ENCODE assay signal across 22 cellular contexts in the genomic region with DNA sequence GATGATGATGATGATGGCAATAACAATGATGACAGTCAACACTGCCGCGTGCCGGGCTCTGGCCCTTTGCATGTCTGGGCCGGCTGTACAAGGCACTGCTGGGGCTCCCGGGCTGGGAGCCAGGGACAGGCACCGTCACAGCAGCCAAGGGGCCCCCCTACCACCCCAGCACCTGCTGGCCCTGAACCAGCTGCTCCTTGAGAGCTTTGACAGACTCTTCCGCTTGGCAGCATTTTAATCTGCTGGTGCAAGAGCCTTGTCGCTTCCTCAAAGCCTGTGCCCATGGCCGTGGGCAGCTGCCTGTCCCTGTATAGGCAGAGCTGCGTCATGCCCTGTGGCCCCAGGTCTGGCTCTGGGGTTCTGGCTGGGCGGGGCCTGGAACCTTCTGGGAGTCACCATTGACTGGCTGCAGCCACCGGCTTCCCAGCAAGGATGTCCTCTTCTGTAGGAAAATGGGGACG. TPM values are rescaled to one million over a fixed set of nuclear protein-coding genes. Genes with fewer than 3 reads are reported as not detected.
DNase-seq lines count a peak whose midpoint lies in the region; ATAC-seq, FAIRE-seq and TF ChIP-seq lines count a peak whose summit lies in the region.
"Had no signal": no experiment of that assay in that cellular context is flagged by ENCODE, and none has a peak within 500 bp of the region (broad histone marks: within the 10 kb centered on the region; RNA-seq: fewer than 3 reads in every experiment).

No MANE protein-coding gene starts in this region.

- no peak for FAIRE-seq in H1 (lab: Jason Lieb, UNC)
- FAIRE-seq: A549, H54, K562 had no signal

- H3K79me1 ChIP-seq in H1 (ENCODE audit: low read depth, low read length) = no peaks in the 10 kb centered on the region

- H3K18ac ChIP-seq in H1 (ENCODE audit: extremely low read depth, low read length) = no peak overlapping the region

- TF ChIP-seq CTCF in H1 (IDR thresholded peaks at IDR 0.05; ENCODE audit: control extremely low read depth in 1 of 3, insufficient read depth in 1 of 3, low read depth in 1 of 3, low read length in 3 of 3) (no peak), prostate gland (IDR thresholded peaks at IDR 0.05) (no peak)

- H2AK5ac ChIP-seq in H1 (ENCODE audit: low read depth, low read length) = no peak overlapping the region

- CTCF ChIA-PET in H1 (lab: Charles Lee; ENCODE audit: partially characterized antibody) = interaction anchor here (1.5 to 2.6 kb wide), 5 partner anchors 8 to 180 kb away, joined by 3 to 22 read pairs (median 19); no protein-coding TSS in a partner anchor

- no peak overlapping the region for H3K9ac ChIP-seq in H1 (replicated peaks in 1 of 4; ENCODE audit: extremely low read depth in 1 of 4, low read depth in 3 of 4, low read length in 3 of 4)

- TF ChIP-seq POLR2A in H1 (IDR thresholded peaks at IDR 0.05; ENCODE audit: control extremely low read depth in 1 of 2, low read depth in 2 of 2, low read length in 2 of 2) = no peak
- no peak for TF ChIP-seq POLR2A in prostate gland (IDR thresholded peaks at IDR 0.05)

- no peak overlapping the region for H4K5ac ChIP-seq in H1 (ENCODE audit: insufficient read length, low read depth, low read length)

- H3K4me1 ChIP-seq in H1 (replicated peaks in 1 of 4; ENCODE audit: control insufficient read depth in 3 of 4, insufficient read depth in 4 of 4, low read length in 3 of 4) = no peaks in the 10 kb centered on the region
- peaks cover 14% of the 10 kb centered on the region for H3K4me1 ChIP-seq in prostate gland (replicated peaks)
- H3K4me1 ChIP-seq: ascending aorta, SJSA1 had no signal

- no peak overlapping the region for H3K4ac ChIP-seq in H1 (replicated peaks; ENCODE audit: insufficient read length, low read depth, low read length)

- H2BK120ac ChIP-seq in H1 (replicated peaks; ENCODE audit: low read depth, low read length) = no peak overlapping the region

- no peak overlapping the region; the same call in 1 of the 2 replicates for H2BK15ac ChIP-seq in H1 (ENCODE audit: low read length)

- no peak overlapping the region for H4K91ac ChIP-seq in H1 (replicated peaks; ENCODE audit: insufficient read length, low read length)

- WGBS in H1 (ENCODE audit: extremely low coverage in 1 of 2, insufficient coverage in 1 of 2, insufficient read length in 1 of 2, insufficient replicate concordance in 2 of 2, low coverage in 1 of 2, low lambda C conversion rate in 2 of 2, missing lambda C conversion rate in 1 of 2), 2 experiments = 94% methylated on average over 13 of the region's 13 CpGs; no CpG with 5 or more reads in 1 of the 2 experiments
- 23% methylated on average over 13 of the region's 13 CpGs for WGBS in prostate gland

- no peak for ATAC-seq in HG03097 (IDR thresholded peaks at IDR 0.05; ENCODE audit: low FRiP score, unreplicated experiment)
- ATAC-seq: A549, K562, left lobe of liver had no signal

- no peaks in the 10 kb centered on the region for H4K20me1 ChIP-seq in H1 (replicated peaks in 1 of 2; ENCODE audit: control insufficient read depth in 1 of 2, insufficient read depth in 2 of 2, low read length in 2 of 2)

- H4K8ac ChIP-seq in H1 (ENCODE audit: extremely low read depth, insufficient read depth, low read length) = no peak overlapping the region

- no peak for TF ChIP-seq RAD21 in H1 (IDR thresholded peaks at IDR 0.05 in 1 of 2, conservative IDR thresholded peaks at IDR 0.05 in 1 of 2; ENCODE audit: low read depth in 2 of 2, low read length in 2 of 2)

- no peak overlapping the region for H2AFZ ChIP-seq in H1 (ENCODE audit: low read length)
- H2AFZ ChIP-seq: hepatocyte had no signal

- no peaks in the 10 kb centered on the region for H3K79me2 ChIP-seq in H1 (ENCODE audit: control insufficient read depth in 1 of 2, insufficient read depth in 2 of 2, low read length in 2 of 2)
- H3K79me2 ChIP-seq: hepatocyte had no signal

- TF ChIP-seq EP300 in H1 (IDR thresholded peaks at IDR 0.05; ENCODE audit: borderline replicate concordance in 1 of 2, low read depth in 2 of 2, low read length in 2 of 2) = no peak

- H3K4me3 ChIP-seq in H1 (ENCODE audit: extremely low read depth in 1 of 4, insufficient read depth in 2 of 4, low read depth in 3 of 4, low read length in 4 of 4) (no peak overlapping the region), prostate gland (no peak overlapping the region)
- H3K4me3 ChIP-seq: A549, ascending aorta, esophagus squamous epithelium, hepatocyte, K562, SJSA1, skin epidermis had no signal

- no peak overlapping the region for H3K4me2 ChIP-seq in H1 (ENCODE audit: insufficient read depth in 1 of 2, low read depth in 2 of 2, low read length in 2 of 2)
- H3K4me2 ChIP-seq: A549, hepatocyte had no signal

- intact Hi-C loops in prostate gland (cut with DNase I) = no loop called here

- H2BK5ac ChIP-seq in H1 (ENCODE audit: low read depth, low read length) = no peak overlapping the region

- no peak overlapping the region for H3K14ac ChIP-seq in H1 (ENCODE audit: insufficient read length)

- no peak overlapping the region for H3K23ac ChIP-seq in H1 (ENCODE audit: insufficient read length)

- no peak overlapping the region for H3K56ac ChIP-seq in H1 (replicated peaks; ENCODE audit: insufficient read length, low read depth, low read length)

- H2BK20ac ChIP-seq in H1 (ENCODE audit: low read length) = 0 out of 2 replicates have a peak overlapping the region, but pooled peaks have one; percentile 32

- H3K27ac ChIP-seq in H1 (ENCODE audit: low read depth, low read length) = no peak overlapping the region
- no peak overlapping the region for H3K27ac ChIP-seq in prostate gland
- H3K27ac ChIP-seq: ascending aorta, esophagus squamous epithelium, hepatocyte, SJSA1, skin epidermis had no signal

- no peak overlapping the region for H2BK12ac ChIP-seq in H1 (ENCODE audit: low read depth, low read length)

- POLR2A ChIA-PET in H1 (lab: Charles Lee; ENCODE audit: partially characterized antibody) = no interaction called here

- DNase-seq in NCI-H2196 (lab: John Stamatoyannopoulos, UW; ENCODE audit: unreplicated experiment) = peak; percentile 6
- no peak for DNase-seq in NCI-H2196 treated with DMSO at 0.1 percent for 48 hours (lab: John Stamatoyannopoulos, UW; ENCODE audit: unreplicated experiment)
- peak; percentile 84 for DNase-seq in NCI-H1105 (lab: John Stamatoyannopoulos, UW)
- DNase-seq in H1 (ENCODE audit: low read depth in 1 of 2, low spot score in 2 of 2) = no peak
- peak; percentile 68 for DNase-seq in prostate gland (ENCODE audit: low spot score)
- no peak for DNase-seq in activated CD4-positive, alpha-beta T cell treated with anti-CD3 and anti-CD28 coated beads, Interleukin-2, amount 50 U/mL, for 4 hours
- no peak for DNase-seq in NCI-H187 (lab: John Stamatoyannopoulos, UW)
- DNase-seq: activated CD4-positive, alpha-beta T cell treated with anti-CD3 and anti-CD28 coated beads, Interleukin-2, amount 50 U/mL, for 48 hours; cortex of kidney; esophagus squamous epithelium; NCI-H1436 treated with DMSO at 0.1 percent for 48 hours; stimulated activated naive CD4-positive, alpha-beta T cell treated with Interleukin-2 at 50 U/mL for 16 hours had no signal

- no peaks in the 10 kb centered on the region; a peak in 1 of 7 replicates for H3K27me3 ChIP-seq in H1 (replicated peaks in 1 of 4; ENCODE audit: control insufficient read depth in 3 of 4, extremely low read depth in 1 of 4, insufficient read depth in 3 of 4, low read length in 3 of 4)
- no peaks in the 10 kb centered on the region for H3K27me3 ChIP-seq in prostate gland (replicated peaks; ENCODE audit: insufficient read depth)

- H3K36me3 ChIP-seq in H1 (ENCODE audit: control insufficient read depth in 2 of 4, insufficient read depth in 4 of 4, low read length in 3 of 4) = no peaks in the 10 kb centered on the region
- H3K36me3 ChIP-seq in prostate gland = no peaks in the 10 kb centered on the region
- H3K36me3 ChIP-seq: ascending aorta, esophagus squamous epithelium, SJSA1 had no signal

- no peaks in the 10 kb centered on the region; the same call in 1 of the 2 replicates for H3K23me2 ChIP-seq in H1 (ENCODE audit: low read depth, low read length)

- H3K9me3 ChIP-seq in H1 (ENCODE audit: insufficient read depth in 2 of 2, low read depth in 1 of 2, low read length in 1 of 2) (no peaks in the 10 kb centered on the region), prostate gland (no peaks in the 10 kb centered on the region)
- H3K9me3 ChIP-seq: ascending aorta, esophagus squamous epithelium, SJSA1 had no signal

TF ChIP-seq in H1, 55 proteins besides CTCF, POLR2A, EP300 and RAD21 (continues in another document):
- TF ChIP-seq CTBP2 (IDR thresholded peaks at IDR 0.05; ENCODE audit: borderline replicate concordance, insufficient read depth, insufficient read length, low read length) (no peak), SUZ12 (IDR thresholded peaks at IDR 0.05; ENCODE audit: low read length) (no peak), SP2 (IDR thresholded peaks at IDR 0.05; ENCODE audit: low read length) (no peak), SIN3A (conservative IDR thresholded peaks at IDR 0.05 in 1 of 2, IDR thresholded peaks at IDR 0.05 in 1 of 2; ENCODE audit: low read depth in 1 of 2, low read length in 2 of 2) (no peak), EZH2 (IDR thresholded peaks at IDR 0.05; ENCODE audit: low read depth, low read length, severe bottlenecking) (no peak), TAF7 (optimal IDR thresholded peaks at IDR 0.05; ENCODE audit: borderline replicate concordance, low read depth, low read length) (no peak)

RNA-seq across cellular contexts. Expression of gene MUC6, which starts 12.9 kb away (rescaled TPM):
- not detected in 2 replicates for total RNA-seq in H1 (2021; fragmentation: NEBNext Ultra II Directional; extraction: Animal tissue kit (Norgen Biotek cat#: 25700))
- 0.09 TPM in 1 of 2 replicates, not detected in the other for polyA plus RNA-seq in H1 (2011; rRNA removed)
- polyA plus RNA-seq in H1 (2011; cell fraction: cytosol; rRNA removed) = not detected
- not detected for polyA plus RNA-seq in H1 (2011; cell fraction: nucleus; rRNA removed)
- polyA plus RNA-seq in H1 (2012, experiment 1 of 2) = 0.24 to 1.1 TPM (median 0.29 TPM) in 4 replicates
- 0.03 TPM for polyA plus RNA-seq in H1 (2012, experiment 2 of 2)
- under 0.01 TPM for polyA plus RNA-seq in H1 (2013, experiment 1 of 2)
- polyA plus RNA-seq in H1 (2013, experiment 2 of 2) = not detected
- polyA minus RNA-seq in H1 (2011; rRNA and poly(A)+ RNA removed) = not detected in 2 replicates
- polyA minus RNA-seq in H1 (2011; cell fraction: cytosol; rRNA and poly(A)+ RNA removed) = not detected
- not detected for polyA minus RNA-seq in H1 (2011; cell fraction: nucleus; rRNA and poly(A)+ RNA removed)
- total RNA-seq in prostate gland = 1 to 10 TPM in 1 of 2 donors, under 1 TPM in 1; 0.74 to 2.3 TPM
- total RNA-seq: activated T-helper 2 cell treated with anti-CD3 and anti-CD28 coated beads, Interferon-gamma antibody, Interleukin-2, Interleukin-4, amounts not matched to agents 10 μg/mL and 5 μg/mL and 100 μg/mL, durations not matched to agents 14 hours and 24 hours and 36 hours; ascending aorta; hepatocyte; K562; SJSA1 had no signal
- polyA plus RNA-seq: A549, hepatocyte, K562 had no signal

RNA-seq across cellular contexts. Expression of gene MUC2, which starts 25.2 kb away (rescaled TPM):
- total RNA-seq in H1 (2021; fragmentation: NEBNext Ultra II Directional; extraction: Animal tissue kit (Norgen Biotek cat#: 25700)) = not detected in 2 replicates
- polyA plus RNA-seq in H1 (2011; rRNA removed) = not detected in 2 replicates
- polyA plus RNA-seq in H1 (2011; cell fraction: cytosol; rRNA removed) = not detected
- not detected for polyA plus RNA-seq in H1 (2011; cell fraction: nucleus; rRNA removed)
- 0.01 to 0.04 TPM in 2 of 4 replicates, not detected in the others for polyA plus RNA-seq in H1 (2012, experiment 1 of 2)
- polyA plus RNA-seq in H1 (2012, experiment 2 of 2) = not detected
- 0.02 TPM for polyA plus RNA-seq in H1 (2013, experiment 1 of 2)
- polyA plus RNA-seq in H1 (2013, experiment 2 of 2) = under 0.01 TPM
- not detected in 2 replicates for polyA minus RNA-seq in H1 (2011; rRNA and poly(A)+ RNA removed)
- polyA minus RNA-seq in H1 (2011; cell fraction: cytosol; rRNA and poly(A)+ RNA removed) = not detected
- not detected for polyA minus RNA-seq in H1 (2011; cell fraction: nucleus; rRNA and poly(A)+ RNA removed)
- under 1 TPM in 1 of 2 donors, not detected in 1; 0.11 TPM for total RNA-seq in prostate gland
- total RNA-seq: activated T-helper 2 cell treated with anti-CD3 and anti-CD28 coated beads, Interferon-gamma antibody, Interleukin-2, Interleukin-4, amounts not matched to agents 10 μg/mL and 5 μg/mL and 100 μg/mL, durations not matched to agents 14 hours and 24 hours and 36 hours; SJSA1 had no signal

Comparison
In these comparisons a context has a peak if more than half of its experiments do, and no peak if none do; other contexts are left out.
1. DNase-seq: peak in NCI-H2196 (single experiment), NCI-H1105 (single experiment) and prostate gland (single experiment); none in NCI-H2196 treated with DMSO at 0.1 percent for 48 hours (single experiment), H1 (0 of 2), activated CD4-positive, alpha-beta T cell treated with anti-CD3 and anti-CD28 coated beads, Interleukin-2, amount 50 U/mL, for 4 hours (0 of 2) and NCI-H187 (0 of 2).